15 cellular contexts compared by ENCODE assay signal in the genomic region with DNA sequence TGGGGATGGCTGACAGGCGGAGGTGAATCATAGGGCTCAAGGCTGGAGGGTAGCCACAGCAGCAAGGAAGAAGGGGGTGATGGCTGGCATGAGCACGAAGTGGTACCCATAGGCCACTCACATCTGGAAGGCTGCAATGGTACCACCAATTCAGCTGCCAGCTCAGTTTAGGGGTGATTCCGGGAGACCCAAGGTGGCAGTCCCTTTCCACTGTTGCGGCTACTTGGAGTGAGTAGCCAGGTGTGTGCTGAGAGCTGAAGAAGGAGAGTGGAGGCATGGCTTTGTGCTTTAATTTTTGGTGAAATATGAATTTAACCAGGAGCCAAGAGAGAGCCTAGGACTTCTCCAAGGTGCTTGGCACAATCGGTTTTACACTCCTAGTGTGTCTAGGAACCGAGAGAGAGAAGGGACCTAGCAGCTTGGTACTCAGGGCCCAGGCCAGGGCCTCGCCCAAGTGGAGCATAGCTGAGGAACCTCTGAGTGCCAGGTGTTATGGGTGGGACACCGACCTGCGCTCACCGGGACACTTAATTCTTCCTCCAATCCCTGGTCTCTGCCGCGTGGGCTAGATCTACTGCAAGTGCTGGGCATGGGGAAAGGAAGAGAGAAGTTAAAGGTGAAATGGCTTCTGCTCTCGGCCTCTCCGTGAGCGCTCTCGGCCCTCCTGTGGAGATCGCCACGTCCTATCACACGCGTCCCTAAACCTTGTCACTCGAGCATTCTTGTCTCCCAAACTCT. TPM values are rescaled to one million over a fixed set of nuclear protein-coding genes. Genes with fewer than 3 reads are reported as not detected.
A peak's percentile ranks its signal among the peaks of the same experiment; 100 is the strongest.
DNase-seq lines count a peak whose midpoint lies in the region; ATAC-seq and TF ChIP-seq lines count a peak whose summit lies in the region.
"Had no signal": no experiment of that assay in that cellular context is flagged by ENCODE, and none has a peak within 500 bp of the region (broad histone marks: within the 10 kb centered on the region; RNA-seq: fewer than 3 reads in every experiment).

No MANE protein-coding gene starts in this region.

- TF ChIP-seq POLR2A in ovary (IDR thresholded peaks at IDR 0.05) = no peak

- H3K4me1 Mint-ChIP-seq in activated T-helper 1 cell treated with anti-CD3 and anti-CD28 coated beads, Interleukin-12 subunit alpha, Interleukin-12 subunit beta, Interleukin-2, Interleukin-4 antibody, amounts not matched to agents 30 ng/mL and 10 ng/mL and 1 ng/mL, durations not matched to agents 14 hours and 24 hours and 36 hours (ENCODE audit: low read depth) = peaks cover under 1% of the 10 kb centered on the region
- peaks cover 6% of the 10 kb centered on the region for H3K4me1 Mint-ChIP-seq in memory B cell

- intact Hi-C loops in left ventricle myocardium inferior (cut with micrococcal nuclease) (no loop called here), cardiac septum (cut with DNase I) (no loop called here), ovary (cut with DNase I) (no loop called here), mucosa of descending colon (cut with DNase I, micrococcal nuclease) (no loop called here)
- intact Hi-C loops in activated T-helper 1 cell treated with anti-CD3 and anti-CD28 coated beads, Interleukin-12 subunit alpha, Interleukin-12 subunit beta, Interleukin-2, Interleukin-4 antibody, amounts not matched to agents 30 ng/mL and 10 ng/mL and 1 ng/mL, durations not matched to agents 14 hours and 24 hours and 36 hours (cut with micrococcal nuclease) = no loop called here

- H3K27me3 Mint-ChIP-seq in activated T-helper 1 cell treated with anti-CD3 and anti-CD28 coated beads, Interleukin-12 subunit alpha, Interleukin-12 subunit beta, Interleukin-2, Interleukin-4 antibody, amounts not matched to agents 30 ng/mL and 10 ng/mL and 1 ng/mL, durations not matched to agents 14 hours and 24 hours and 36 hours (ENCODE audit: insufficient read depth) = peaks cover 76% of the 10 kb centered on the region
- H3K27me3 Mint-ChIP-seq in memory B cell = peaks cover 42% of the 10 kb centered on the region

- TF ChIP-seq EP300 in ovary (IDR thresholded peaks at IDR 0.05) = no peak

- H3K4me3 Mint-ChIP-seq in activated T-helper 1 cell treated with anti-CD3 and anti-CD28 coated beads, Interleukin-12 subunit alpha, Interleukin-12 subunit beta, Interleukin-2, Interleukin-4 antibody, amounts not matched to agents 30 ng/mL and 10 ng/mL and 1 ng/mL, durations not matched to agents 14 hours and 24 hours and 36 hours = peak overlapping the region; percentile 37
- H3K4me3 Mint-ChIP-seq in memory B cell = peak overlapping the region; percentile 30

- no peaks in the 10 kb centered on the region for H3K9me3 ChIP-seq in left ventricle myocardium inferior (replicated peaks)
- H3K9me3 ChIP-seq in ovary = no peaks in the 10 kb centered on the region
- no peaks in the 10 kb centered on the region for H3K9me3 ChIP-seq in mucosa of descending colon
- H3K9me3 ChIP-seq: upper lobe of left lung had no signal

- H3K27me3 ChIP-seq in left ventricle myocardium inferior (ENCODE audit: low read depth) (peaks cover 100% of the 10 kb centered on the region), ovary (no peaks in the 10 kb centered on the region)

- H3K36me3 ChIP-seq in left ventricle myocardium inferior (no peaks in the 10 kb centered on the region), ovary (no peaks in the 10 kb centered on the region), mucosa of descending colon (ENCODE audit: low read depth) (no peaks in the 10 kb centered on the region)
- H3K36me3 ChIP-seq: upper lobe of left lung had no signal

- no peak for ATAC-seq in memory B cell (ENCODE audit: low read depth)
- no peak for ATAC-seq in GM19397 (IDR thresholded peaks at IDR 0.05; ENCODE audit: unreplicated experiment)
- no peak for ATAC-seq in mucosa of descending colon

- H3K27ac Mint-ChIP-seq in activated T-helper 1 cell treated with anti-CD3 and anti-CD28 coated beads, Interleukin-12 subunit alpha, Interleukin-12 subunit beta, Interleukin-2, Interleukin-4 antibody, amounts not matched to agents 30 ng/mL and 10 ng/mL and 1 ng/mL, durations not matched to agents 14 hours and 24 hours and 36 hours = no peak overlapping the region
- no peak overlapping the region for H3K27ac Mint-ChIP-seq in memory B cell

- H3K4me3 ChIP-seq in left ventricle myocardium inferior = peak overlapping the region; percentile 41
- no peak overlapping the region for H3K4me3 ChIP-seq in ovary
- no peak overlapping the region for H3K4me3 ChIP-seq in mucosa of descending colon
- H3K4me3 ChIP-seq: lung had no signal

- DNase-seq in left ventricle myocardium inferior = no peak
- no peak for DNase-seq in cardiac septum (ENCODE audit: low spot score)
- no peak for DNase-seq in activated T-helper 1 cell treated with anti-CD3 and anti-CD28 coated beads, Interleukin-12 subunit alpha, Interleukin-12 subunit beta, Interleukin-2, Interleukin-4 antibody, amounts not matched to agents 30 ng/mL and 10 ng/mL and 1 ng/mL, durations not matched to agents 14 hours and 24 hours and 36 hours (ENCODE audit: low spot score)
- no peak for DNase-seq in memory B cell (ENCODE audit: low spot score in 2 of 2)
- DNase-seq in NOMO-1 treated with DMSO at 0.1 percent for 48 hours (lab: John Stamatoyannopoulos, UW; ENCODE audit: unreplicated experiment) = no peak
- DNase-seq in ovary = no peak
- DNase-seq in mucosa of descending colon = no peak
- DNase-seq: activated CD4-positive, alpha-beta T cell treated with anti-CD3 and anti-CD28 coated beads for 4 hours; activated naive CD4-positive, alpha-beta T cell treated with anti-CD3 and anti-CD28 coated beads, Interleukin-2, amount 50 U/mL, for 16 hours; NCI-H1436 treated with DMSO at 0.1 percent for 48 hours; NCI-H446 treated with DMSO at 0.1 percent for 48 hours had no signal

- H3K36me3 Mint-ChIP-seq in activated T-helper 1 cell treated with anti-CD3 and anti-CD28 coated beads, Interleukin-12 subunit alpha, Interleukin-12 subunit beta, Interleukin-2, Interleukin-4 antibody, amounts not matched to agents 30 ng/mL and 10 ng/mL and 1 ng/mL, durations not matched to agents 14 hours and 24 hours and 36 hours (ENCODE audit: low read depth) = no peaks in the 10 kb centered on the region
- H3K36me3 Mint-ChIP-seq in memory B cell = no peaks in the 10 kb centered on the region

- 15 to 17% (median 16%) methylated on average over 21 of the region's 21 CpGs for WGBS in ovary, 3 donors

- H3K9me3 Mint-ChIP-seq in activated T-helper 1 cell treated with anti-CD3 and anti-CD28 coated beads, Interleukin-12 subunit alpha, Interleukin-12 subunit beta, Interleukin-2, Interleukin-4 antibody, amounts not matched to agents 30 ng/mL and 10 ng/mL and 1 ng/mL, durations not matched to agents 14 hours and 24 hours and 36 hours = no peaks in the 10 kb centered on the region
- no peaks in the 10 kb centered on the region for H3K9me3 Mint-ChIP-seq in memory B cell

- H3K27ac ChIP-seq in left ventricle myocardium inferior (replicated peaks) (no peak overlapping the region), ovary (no peak overlapping the region)
- H3K27ac ChIP-seq: KMS-11, upper lobe of left lung had no signal

- H3K4me1 ChIP-seq in left ventricle myocardium inferior (peaks cover 32% of the 10 kb centered on the region), ovary (ENCODE audit: insufficient read depth) (peaks cover 2% of the 10 kb centered on the region), mucosa of descending colon (ENCODE audit: low read depth) (peaks cover 14% of the 10 kb centered on the region)

- TF ChIP-seq CTCF in left ventricle myocardium inferior (IDR thresholded peaks at IDR 0.05; ENCODE audit: borderline replicate concordance) = no peak
- TF ChIP-seq CTCF in ovary (IDR thresholded peaks at IDR 0.05) = no peak
- TF ChIP-seq CTCF in mucosa of descending colon (IDR thresholded peaks at IDR 0.05) = no peak

RNA-seq across cellular contexts. Expression of gene POLG, which starts 32.2 kb away (rescaled TPM):
- total RNA-seq in left ventricle myocardium inferior (31.1 TPM), cardiac septum (49.4 TPM), ovary (10 to 100 TPM; 33.0 to 52.0 (median 43.0) TPM), mucosa of descending colon (10 to 100 TPM; 59.4 to 73.7 (median 66.0) TPM)
- total RNA-seq in activated T-helper 1 cell treated with anti-CD3 and anti-CD28 coated beads, Interleukin-12 subunit alpha, Interleukin-12 subunit beta, Interleukin-2, Interleukin-4 antibody, amounts not matched to agents 30 ng/mL and 10 ng/mL and 1 ng/mL, durations not matched to agents 14 hours and 24 hours and 36 hours = 116 and 134 TPM in 2 replicates
- 10 to 100 TPM; 19.8 to 25.0 TPM for polyA plus RNA-seq in ovary
